9 cellular contexts compared by ENCODE assay signal in genomic region chr21:35508389-35508888, GRCh38.
A peak's percentile ranks its signal among the peaks of the same experiment; 100 is the strongest.
DNase-seq lines count a peak whose midpoint lies in the region; ATAC-seq and TF ChIP-seq lines count a peak whose summit lies in the region.
"Had no signal": no experiment of that assay in that cellular context is flagged by ENCODE, and none has a peak within 500 bp of the region (broad histone marks: within the 10 kb centered on the region; RNA-seq: fewer than 3 reads in every experiment).

No MANE protein-coding gene starts in this region.

- no peak overlapping the region for H3K27ac ChIP-seq in neural progenitor cell
- H3K27ac ChIP-seq: 22Rv1 had no signal

- DNase-seq in DMS 273 (lab: John Stamatoyannopoulos, UW; ENCODE audit: unreplicated experiment) (peak; percentile 13), DMS 273 treated with DMSO at 0.1 percent for 48 hours (lab: John Stamatoyannopoulos, UW) (no peak), NOMO-1 treated with dmso at 0.1 percent for 144 hours (lab: John Stamatoyannopoulos, UW; ENCODE audit: unreplicated experiment) (peak; percentile 92), neural progenitor cell (ENCODE audit: low spot score) (peak; percentile 69), NCI-H2081 treated with DMSO at 0.1 percent for 48 hours (lab: John Stamatoyannopoulos, UW) (no peak)

- no peaks in the 10 kb centered on the region for H3K27me3 ChIP-seq in neural progenitor cell

- peak; percentile 45 for TF ChIP-seq CTCF in neural progenitor cell (IDR thresholded peaks at IDR 0.05)

- H4K20me1 ChIP-seq in neural progenitor cell (ENCODE audit: low read depth) = no peaks in the 10 kb centered on the region

- H3K4me1 Mint-ChIP-seq in neural progenitor cell = peaks cover 26% of the 10 kb centered on the region

- H3K79me2 ChIP-seq in neural progenitor cell (ENCODE audit: low read depth) = no peaks in the 10 kb centered on the region

- H3K4me2 ChIP-seq in neural progenitor cell = no peak overlapping the region

- ATAC-seq in esophagus mucosa (peak; percentile 61), HG03565 (IDR thresholded peaks at IDR 0.05; ENCODE audit: unreplicated experiment) (no peak), HG02973 (IDR thresholded peaks at IDR 0.05; ENCODE audit: unreplicated experiment) (no peak)

- H3K4me3 Mint-ChIP-seq in neural progenitor cell = no peak overlapping the region

- H3K4me3 ChIP-seq in neural progenitor cell = no peak overlapping the region

- H3K9me3 Mint-ChIP-seq in neural progenitor cell = no peaks in the 10 kb centered on the region

- no peaks in the 10 kb centered on the region for H3F3A ChIP-seq in neural progenitor cell (ENCODE audit: low read depth)

- H3K36me3 ChIP-seq in neural progenitor cell = no peaks in the 10 kb centered on the region

- no peak overlapping the region for H3K9ac ChIP-seq in neural progenitor cell

- H3K27ac Mint-ChIP-seq in neural progenitor cell = no peak overlapping the region

- peaks cover 4% of the 10 kb centered on the region for H3K27me3 Mint-ChIP-seq in neural progenitor cell (ENCODE audit: insufficient read depth, low read depth)

- H2AFZ ChIP-seq in neural progenitor cell (replicated peaks) = no peak overlapping the region

- peaks cover 5% of the 10 kb centered on the region for H3K4me1 ChIP-seq in neural progenitor cell

- H3K9me3 ChIP-seq in neural progenitor cell (ENCODE audit: low read depth) = no peaks in the 10 kb centered on the region

- no peaks in the 10 kb centered on the region for H3K36me3 Mint-ChIP-seq in neural progenitor cell

Comparison
In these comparisons a context has a peak if more than half of its experiments do, and no peak if none do; other contexts are left out.
1. DNase-seq: peak in DMS 273 (single experiment), NOMO-1 treated with dmso at 0.1 percent for 144 hours (single experiment) and neural progenitor cell (single experiment); none in DMS 273 treated with DMSO at 0.1 percent for 48 hours (single experiment) and NCI-H2081 treated with DMSO at 0.1 percent for 48 hours (single experiment).